ENCODE assay signal across 2 cellular contexts in genomic region chr2:158637357-158637756, GRCh38.
TF ChIP-seq lines count a peak whose summit lies in the region.

No MANE protein-coding gene starts in this region.

TF ChIP-seq in GM12878, 131 proteins besides CTCF, POLR2A, EP300 and RAD21 (continued from another document):
- TF ChIP-seq CEBPZ (IDR thresholded peaks at IDR 0.05; ENCODE audit: low read depth, low read length) = no peak
- TF ChIP-seq SIX5 (IDR thresholded peaks at IDR 0.05; ENCODE audit: low read depth, low read length, severe bottlenecking) = no peak
- no peak for TF ChIP-seq HSF1 (IDR thresholded peaks at IDR 0.05; ENCODE audit: low read depth, low read length)
- TF ChIP-seq E2F4 (IDR thresholded peaks at IDR 0.05; ENCODE audit: low read depth, low read length) = no peak
- TF ChIP-seq CHD1 (IDR thresholded peaks at IDR 0.05; ENCODE audit: low read depth, low read length) = no peak
- TF ChIP-seq EGR1 (IDR thresholded peaks at IDR 0.05; ENCODE audit: borderline replicate concordance in 1 of 2, low read depth in 2 of 2, low read length in 2 of 2) = no peak
- no peak for TF ChIP-seq RELA (IDR thresholded peaks at IDR 0.05; ENCODE audit: borderline replicate concordance, partially characterized antibody)
- no peak for TF ChIP-seq ESRRA (IDR thresholded peaks at IDR 0.05; ENCODE audit: low read length)
- TF ChIP-seq E4F1 (IDR thresholded peaks at IDR 0.05; ENCODE audit: borderline replicate concordance, partially characterized antibody) = no peak
- no peak for TF ChIP-seq PBX3 (IDR thresholded peaks at IDR 0.05; ENCODE audit: insufficient replicate concordance, low read depth, low read length)
- no peak for TF ChIP-seq NR2C1 (IDR thresholded peaks at IDR 0.05)
- TF ChIP-seq CBX5 (IDR thresholded peaks at IDR 0.05; ENCODE audit: low read depth) = no peak
- no peak for TF ChIP-seq NR2C2 (IDR thresholded peaks at IDR 0.05; ENCODE audit: borderline replicate concordance, control insufficient read depth, insufficient read length, low read depth)

TF ChIP-seq in SK-N-SH treated with all-trans-retinoic acid at 6 μM for 48 hours, 23 proteins besides CTCF, POLR2A, EP300 and RAD21 (continued from another document):
- TF ChIP-seq TSHZ2 (CRISPR knock-in tag; IDR thresholded peaks at IDR 0.05) = no peak
- no peak for TF ChIP-seq ZNF70 (CRISPR knock-in tag; IDR thresholded peaks at IDR 0.05)
- no peak for TF ChIP-seq GLIS3 (CRISPR knock-in tag; IDR thresholded peaks at IDR 0.05)
- no peak for TF ChIP-seq PPARA (CRISPR knock-in tag; IDR thresholded peaks at IDR 0.05; ENCODE audit: borderline replicate concordance)
- no peak for TF ChIP-seq ZC3H10 (CRISPR knock-in tag; IDR thresholded peaks at IDR 0.05)
- no peak for TF ChIP-seq ARNTL (CRISPR knock-in tag; IDR thresholded peaks at IDR 0.05; ENCODE audit: borderline replicate concordance, low read depth)
- TF ChIP-seq PATZ1 (CRISPR knock-in tag; IDR thresholded peaks at IDR 0.05; ENCODE audit: borderline replicate concordance) = no peak
- TF ChIP-seq ISL1 (CRISPR knock-in tag; IDR thresholded peaks at IDR 0.05) = no peak
- no peak for TF ChIP-seq BACH2 (CRISPR knock-in tag; IDR thresholded peaks at IDR 0.05; ENCODE audit: borderline replicate concordance)
- TF ChIP-seq CSRNP3 (CRISPR knock-in tag; IDR thresholded peaks at IDR 0.05) = no peak
